In genomic region chr16:55333690-55334089, GRCh38 we compare ENCODE assay signal across 20 cellular contexts. TPM values are rescaled to one million over a fixed set of nuclear protein-coding genes. Genes with fewer than 3 reads are reported as not detected.
A peak's percentile ranks its signal among the peaks of the same experiment; 100 is the strongest.
DNase-seq lines count a peak whose midpoint lies in the region; ATAC-seq and TF ChIP-seq lines count a peak whose summit lies in the region.
"Had no signal": no experiment of that assay in that cellular context is flagged by ENCODE, and none has a peak within 500 bp of the region (broad histone marks: within the 10 kb centered on the region; RNA-seq: fewer than 3 reads in every experiment).

No MANE protein-coding gene starts in this region.

- ATAC-seq in GM19467 (IDR thresholded peaks at IDR 0.05; ENCODE audit: unreplicated experiment) (peak; percentile 64), HG03469 (IDR thresholded peaks at IDR 0.05; ENCODE audit: unreplicated experiment) (peak; percentile 63), omental fat pad (ENCODE audit: low FRiP score) (no peak), HG03565 (IDR thresholded peaks at IDR 0.05; ENCODE audit: unreplicated experiment) (no peak)

- TF ChIP-seq CTCF in omental fat pad (IDR thresholded peaks at IDR 0.05): no peak

- H3K4me3 ChIP-seq in BLaER1 treated with 17β-estradiol and CSF1 and Interleukin-3, amounts not matched to agents 10 nM and 100 nM: no peak overlapping the region
- H3K4me3 ChIP-seq: tibial nerve had no signal

- no peak overlapping the region for H3K9ac ChIP-seq in BLaER1 treated with 17β-estradiol and CSF1 and Interleukin-3, amounts not matched to agents 10 nM and 100 nM

- H3K4me1 ChIP-seq in BLaER1 treated with 17β-estradiol and CSF1 and Interleukin-3, amounts not matched to agents 10 nM and 100 nM: peaks cover 0 to 45% (median 33%) of the 10 kb centered on the region in 10 experiments; a peak in 14 of 20 replicates
- H3K4me1 ChIP-seq: Caco-2 had no signal

- H4K20me1 ChIP-seq in BLaER1 treated with 17β-estradiol and CSF1 and Interleukin-3, amounts not matched to agents 10 nM and 100 nM: no peaks in the 10 kb centered on the region

- H3K27me3 ChIP-seq in BLaER1 treated with 17β-estradiol and CSF1 and Interleukin-3, amounts not matched to agents 10 nM and 100 nM: peaks cover 0 to 12% (median 0%) of the 10 kb centered on the region in 11 experiments; a peak in 1 of 22 replicates

- peak overlapping the region in 2 of 11 experiments; percentile 3 to 51; a peak in 2 of 22 replicates for H3K27ac ChIP-seq in BLaER1 treated with 17β-estradiol and CSF1 and Interleukin-3, amounts not matched to agents 10 nM and 100 nM
- H3K27ac ChIP-seq: tibial nerve, WERI-Rb-1 had no signal

- H3K36me3 ChIP-seq in BLaER1 treated with 17β-estradiol and CSF1 and Interleukin-3, amounts not matched to agents 10 nM and 100 nM: no peaks in the 10 kb centered on the region
- H3K36me3 ChIP-seq: tibial nerve, WERI-Rb-1 had no signal

- DNase-seq in SIG-M5 treated with dmso at 0.1 percent for 504 hours (lab: John Stamatoyannopoulos, UW; ENCODE audit: unreplicated experiment): peak; percentile 69
- DNase-seq in NCI-H2107 treated with DMSO at 0.1 percent for 48 hours (lab: John Stamatoyannopoulos, UW; ENCODE audit: unreplicated experiment): no peak
- no peak for DNase-seq in omental fat pad (ENCODE audit: low spot score)
- no peak for DNase-seq in NCI-H128 (lab: John Stamatoyannopoulos, UW; ENCODE audit: unreplicated experiment)
- DNase-seq: ACHN; Caco-2; HFFc6; NCI-H1105; NCI-H2227 treated with DMSO at 0.1 percent for 48 hours; stimulated activated CD4-positive, alpha-beta T cell treated with anti-CD3 and anti-CD28 coated beads, Interleukin-4, amount 100 ng/mL, for 24 hours had no signal

- H3K9me3 ChIP-seq in BLaER1 treated with 17β-estradiol and CSF1 and Interleukin-3, amounts not matched to agents 10 nM and 100 nM (replicated peaks in 1 of 11): peaks cover 16 to 28% (median 22%) of the 10 kb centered on the region in 11 experiments; a peak in 18 of 22 replicates
- H3K9me3 ChIP-seq: Caco-2, tibial nerve had no signal

- peak overlapping the region in 9 of 11 experiments; percentile 19 to 78 (median 48); a peak in 9 of 22 replicates for H3K4me2 ChIP-seq in BLaER1 treated with 17β-estradiol and CSF1 and Interleukin-3, amounts not matched to agents 10 nM and 100 nM

RNA-seq across cellular contexts. Expression of gene IRX6, which starts 9.7 kb away (rescaled TPM):
- 10 to 100 TPM in 2 of 4 donors, 1 to 10 TPM in 2; 1.1 to 34.0 (median 10.4) TPM for total RNA-seq in omental fat pad
- total RNA-seq: activated CD8-positive, alpha-beta memory T cell treated with anti-CD3 and anti-CD28 coated beads for 36 hours; activated T-helper 2 cell treated with anti-CD3 and anti-CD28 coated beads, Interferon-gamma antibody, Interleukin-2, Interleukin-4, amounts not matched to agents 10 μg/mL and 5 μg/mL and 100 μg/mL, durations not matched to agents 14 hours and 24 hours and 36 hours; Caco-2; chondrocyte; G401; HFFc6 had no signal

Comparison
In these comparisons a context has a peak if more than half of its experiments do, and no peak if none do; other contexts are left out.
1. ATAC-seq: peak in GM19467 (single experiment) and HG03469 (single experiment); none in omental fat pad (single experiment) and HG03565 (single experiment).